In the genomic region with DNA sequence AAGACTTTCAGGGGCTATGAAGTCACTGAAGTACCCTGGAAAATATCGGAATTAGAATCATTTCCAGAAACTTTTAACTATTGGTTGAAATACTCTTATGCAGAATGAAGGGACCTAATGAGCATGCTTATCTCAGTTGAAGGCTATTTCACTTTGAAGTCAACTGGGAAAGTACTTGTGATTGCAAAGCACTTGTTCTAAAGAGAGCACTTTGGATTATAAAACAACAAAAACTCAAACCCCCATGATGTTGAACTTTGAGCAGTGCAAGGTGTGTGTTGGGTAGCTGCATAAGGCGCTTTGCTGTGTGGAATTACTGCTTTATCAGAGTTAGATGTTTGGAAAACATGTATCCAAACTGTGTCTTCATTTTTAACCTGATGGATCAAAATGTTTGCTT, we compare ENCODE assay signal across 18 cellular contexts. TPM values are rescaled to one million over a fixed set of nuclear protein-coding genes. Genes with fewer than 3 reads are reported as not detected.
A peak's percentile ranks its signal among the peaks of the same experiment; 100 is the strongest.
DNase-seq lines count a peak whose midpoint lies in the region; ATAC-seq, FAIRE-seq and TF ChIP-seq lines count a peak whose summit lies in the region.
"Had no signal": no experiment of that assay in that cellular context is flagged by ENCODE, and none has a peak within 500 bp of the region (broad histone marks: within the 10 kb centered on the region; RNA-seq: fewer than 3 reads in every experiment).

No MANE protein-coding gene starts in this region.

- no peak for TF ChIP-seq POLR2A in HepG2 (IDR thresholded peaks at IDR 0.05; ENCODE audit: insufficient read depth in 1 of 2, low read depth in 2 of 2, low read length in 2 of 2)
- TF ChIP-seq POLR2A in right lobe of liver (IDR thresholded peaks at IDR 0.05), result no peak

- H3K27me3 ChIP-seq in HepG2 (ENCODE audit: control insufficient read depth in 1 of 2, insufficient read depth in 2 of 2, low read length in 2 of 2), result no peaks in the 10 kb centered on the region
- no peaks in the 10 kb centered on the region for H3K27me3 ChIP-seq in right lobe of liver

- H3K36me3 ChIP-seq in HepG2 (replicated peaks in 1 of 2; ENCODE audit: control insufficient read depth in 1 of 2, insufficient read depth in 2 of 2, low read length in 2 of 2) (no peaks in the 10 kb centered on the region), right lobe of liver (no peaks in the 10 kb centered on the region), mucosa of descending colon (ENCODE audit: low read depth) (no peaks in the 10 kb centered on the region)

- peak in 1 of 2 experiments; percentile 84; a peak in 1 of 4 replicates for TF ChIP-seq EP300 in HepG2 (IDR thresholded peaks at IDR 0.05; ENCODE audit: low read depth in 2 of 2, low read length in 2 of 2)
- TF ChIP-seq EP300 in HepG2 (CRISPR knock-in tag; IDR thresholded peaks at IDR 0.05; ENCODE audit: borderline replicate concordance), result peak; percentile 42; the same call in 1 of the 2 replicates

- H2AFZ ChIP-seq in HepG2 (ENCODE audit: low read length), result no peak overlapping the region

- H3K79me2 ChIP-seq in HepG2 (ENCODE audit: insufficient read depth, low read length), result peaks cover 33% of the 10 kb centered on the region

- H3K9me3 ChIP-seq in HepG2 (ENCODE audit: low read length) (no peaks in the 10 kb centered on the region), right lobe of liver (no peaks in the 10 kb centered on the region), mucosa of descending colon (no peaks in the 10 kb centered on the region)

- 9% methylated on average over 2 of the region's 2 CpGs for WGBS in HepG2 (ENCODE audit: low lambda C conversion rate)
- 64% methylated on average over 2 of the region's 2 CpGs for WGBS in right lobe of liver (ENCODE audit: insufficient coverage, low coverage, low lambda C conversion rate, missing lambda C conversion rate)

- BruUV-seq in HepG2 (replicated peaks; lab: Mats Ljungman, UMichigan), result no TSS peak

- CTCF ChIA-PET in HepG2 (lab: Yijun Ruan, JAX; ENCODE audit: low intra/inter-chr PET ratio, low total read pairs), result interaction anchor here (1.5 kb wide), 1 partner anchor 124 kb away, joined by 5 read pairs; no protein-coding TSS in a partner anchor

- H3K27ac ChIP-seq in HepG2 (ENCODE audit: extremely low read length, insufficient read depth, low read length) (peak overlapping the region; percentile 55), right lobe of liver (no peak overlapping the region)
- H3K27ac ChIP-seq: 22Rv1 had no signal

- FAIRE-seq in HepG2 (lab: Jason Lieb, UNC), result peak; percentile 93
- FAIRE-seq: G401.6, HTR-8/SVneo had no signal

- H3K9ac ChIP-seq in HepG2 (ENCODE audit: insufficient read depth, low read depth, low read length), result no peak overlapping the region

- H3K4me3 ChIP-seq in HepG2 (replicated peaks in 1 of 3; ENCODE audit: insufficient read depth in 1 of 3, low read depth in 2 of 3, low read length in 3 of 3), result peak overlapping the region in 1 of 3 experiments; percentile 0; a peak in 1 of 6 replicates
- no peak overlapping the region for H3K4me3 ChIP-seq in right lobe of liver
- H3K4me3 ChIP-seq in mucosa of descending colon, result no peak overlapping the region

- H3K4me2 ChIP-seq in HepG2 (ENCODE audit: low read depth, low read length), result peak overlapping the region; percentile 45

- in situ Hi-C loops in HepG2 (cut with HindIII; ENCODE audit: extremely low pct_ligation_motif_present, low pct_unique_long_range_greater_than_20kb), result loop anchor here (10.0 kb wide), 1 partner anchor 173 kb away; no protein-coding TSS in a partner anchor

- TF ChIP-seq RAD21 in HepG2 (CRISPR knock-in tag; IDR thresholded peaks at IDR 0.05), result no peak

- no peaks in the 10 kb centered on the region; the same call in 1 of the 2 replicates for H4K20me1 ChIP-seq in HepG2 (ENCODE audit: insufficient read depth, low read length)

- peak; percentile 91 for DNase-seq in HepG2 (ENCODE audit: low spot score)
- no peak for DNase-seq in right lobe of liver
- no peak for DNase-seq in left colon
- no peak for DNase-seq in mucosa of descending colon
- no peak for DNase-seq in NCI-H345 treated with DMSO at 0.1 percent for 48 hours (lab: John Stamatoyannopoulos, UW; ENCODE audit: unreplicated experiment)
- DNase-seq in stimulated activated CD4-positive, alpha-beta T cell treated with anti-CD3 and anti-CD28 coated beads, Interleukin-4, amount 100 ng/mL, for 4 hours, result no peak
- DNase-seq in NCI-H1436 treated with DMSO at 0.1 percent for 48 hours (lab: John Stamatoyannopoulos, UW), result no peak
- DNase-seq in mucosa of gallbladder (ENCODE audit: low spot score), result no peak
- DNase-seq: C1 segment of cervical spinal cord; Calu3; CD4-positive, alpha-beta T cell; DMS 273 treated with DMSO at 0.1 percent for 48 hours; EL; GOT3; H9 had no signal

- intact Hi-C loops in HepG2 (cut with micrococcal nuclease; ENCODE audit: unreplicated experiment) (no loop called here), right lobe of liver (cut with DNase I) (no loop called here), left colon (cut with DNase I, micrococcal nuclease) (loop anchor here in 1 of 2 donors (10.0 kb wide), 1 partner anchor 173 kb away; no protein-coding TSS in a partner anchor), mucosa of descending colon (cut with DNase I, micrococcal nuclease) (no loop called here)

- no peak for TF ChIP-seq CTCF in HepG2 (CRISPR knock-in tag; IDR thresholded peaks at IDR 0.05)
- no peak for TF ChIP-seq CTCF in right lobe of liver (IDR thresholded peaks at IDR 0.05)
- no peak for TF ChIP-seq CTCF in mucosa of descending colon (IDR thresholded peaks at IDR 0.05)

- peak; percentile 89 for ATAC-seq in HepG2
- ATAC-seq in right lobe of liver, result no peak
- ATAC-seq in left colon, result peak; percentile 60
- ATAC-seq in mucosa of descending colon, result peak; percentile 18

- peaks cover 68% of the 10 kb centered on the region for H3K4me1 ChIP-seq in HepG2 (ENCODE audit: insufficient read depth, low read length)
- H3K4me1 ChIP-seq in right lobe of liver, result no peaks in the 10 kb centered on the region
- peaks cover 18% of the 10 kb centered on the region for H3K4me1 ChIP-seq in mucosa of descending colon (ENCODE audit: low read depth)

- POLR2A ChIA-PET in HepG2 (lab: Yijun Ruan, JAX), result interaction anchor here (0.7 to 2.5 kb wide), 2 partner anchors 122 to 170 kb away, joined by 3 to 14 read pairs; no protein-coding TSS in a partner anchor

TF ChIP-seq in HepG2, 621 proteins besides CTCF, POLR2A, EP300 and RAD21 (continues in another document):
- TF ChIP-seq ZNF446 (CRISPR knock-in tag; IDR thresholded peaks at IDR 0.05), result no peak
- TF ChIP-seq HNF4G (IDR thresholded peaks at IDR 0.05; ENCODE audit: borderline replicate concordance, low read depth, low read length), result peak; percentile 87
- TF ChIP-seq HNF4G (CRISPR knock-in tag; IDR thresholded peaks at IDR 0.05; ENCODE audit: borderline replicate concordance, low read depth), result no peak; the same call in 1 of the 2 replicates
- TF ChIP-seq, protein P1, sequence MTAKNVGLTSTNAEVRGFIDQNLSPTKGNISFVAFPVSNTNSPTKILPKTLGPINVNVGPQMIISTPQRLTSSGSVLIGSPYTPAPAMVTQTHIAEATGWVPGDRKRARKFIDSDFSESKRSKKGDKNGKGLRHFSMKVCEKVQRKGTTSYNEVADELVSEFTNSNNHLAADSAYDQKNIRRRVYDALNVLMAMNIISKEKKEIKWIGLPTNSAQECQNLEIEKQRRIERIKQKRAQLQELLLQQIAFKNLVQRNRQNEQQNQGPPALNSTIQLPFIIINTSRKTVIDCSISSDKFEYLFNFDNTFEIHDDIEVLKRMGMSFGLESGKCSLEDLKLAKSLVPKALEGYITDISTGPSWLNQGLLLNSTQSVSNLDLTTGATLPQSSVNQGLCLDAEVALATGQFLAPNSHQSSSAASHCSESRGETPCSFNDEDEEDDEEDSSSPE (CRISPR knock-in tag; IDR thresholded peaks at IDR 0.05), result no peak
- TF ChIP-seq PAWR (CRISPR knock-in tag; IDR thresholded peaks at IDR 0.05; ENCODE audit: borderline replicate concordance), result no peak
- TF ChIP-seq ZNF614 (CRISPR knock-in tag; IDR thresholded peaks at IDR 0.05; ENCODE audit: borderline replicate concordance), result 0 out of 2 replicates have a peak, but pooled peaks have one; percentile 27
- TF ChIP-seq NR2F2 (IDR thresholded peaks at IDR 0.05; ENCODE audit: borderline replicate concordance, low read depth), result peak; percentile 38; the same call in 1 of the 2 replicates
- no peak for TF ChIP-seq ZNF720 (CRISPR knock-in tag; IDR thresholded peaks at IDR 0.05)

RNA-seq across cellular contexts. Expression of a gene that starts 12.0 kb away (rescaled TPM):
- total RNA-seq in HepG2 (2016; rRNA removed; fragmentation: Illumina TruSeq; extraction: Trizol) (41.6 and 60.2 TPM in 2 replicates), right lobe of liver (10 to 100 TPM in 3 of 6 experiments, 1 to 10 TPM in 3; 4.5 to 16.0 (median 10.0) TPM), left colon (10 to 100 TPM; 62.1 to 93.6 TPM), mucosa of descending colon (10 to 100 TPM; 56.5 to 75.5 (median 69.7) TPM), mucosa of gallbladder (152 TPM)
- 135 and 162 TPM in 2 replicates for total RNA-seq in HepG2 (2016; cell fraction: cytosol; rRNA removed; fragmentation: Illumina TruSeq; extraction: Trizol; ENCODE audit: low read depth)
- total RNA-seq in HepG2 (2016; cell fraction: insoluble cytoplasmic fraction; rRNA removed; fragmentation: Illumina TruSeq; extraction: Trizol), result 38.9 and 57.0 TPM in 2 replicates
- total RNA-seq in HepG2 (2016; cell fraction: membrane; rRNA removed; fragmentation: Illumina TruSeq; extraction: Trizol), result 47.6 and 51.1 TPM in 2 replicates
- 89.0 and 90.8 TPM in 2 replicates for total RNA-seq in HepG2 (2016; cell fraction: nucleus; rRNA removed; fragmentation: Illumina TruSeq; extraction: Trizol)
- polyA plus RNA-seq in HepG2 (2011; rRNA removed), result 30.0 and 33.1 TPM in 2 replicates
- polyA plus RNA-seq in HepG2 (2011; cell fraction: cytosol; rRNA removed), result 25.6 and 26.2 TPM in 2 replicates
- polyA plus RNA-seq in HepG2 (2011; cell fraction: nucleus; rRNA removed), result 49.6 and 62.0 TPM in 2 replicates
- 27.4 and 34.9 TPM in 2 replicates for polyA plus RNA-seq in HepG2 (2012)
- polyA plus RNA-seq in HepG2 (2016; cell fraction: cytosol; fragmentation: Illumina TruSeq; extraction: Trizol; ENCODE audit: low read depth), result 2.3 and 2.7 TPM in 2 replicates
- 23.2 and 26.4 TPM in 2 replicates for polyA plus RNA-seq in HepG2 (2016; cell fraction: insoluble cytoplasmic fraction; fragmentation: Illumina TruSeq; extraction: Trizol; ENCODE audit: low read depth)
- polyA plus RNA-seq in HepG2 (2016; cell fraction: membrane; fragmentation: Illumina TruSeq; extraction: Trizol; ENCODE audit: low read depth), result 6.2 and 7.2 TPM in 2 replicates
- 54.2 and 59.9 TPM in 2 replicates for polyA plus RNA-seq in HepG2 (2016; cell fraction: nucleus; fragmentation: Illumina TruSeq; extraction: Trizol; ENCODE audit: insufficient read depth, low read depth)
- 26.7 and 71.2 TPM in 2 replicates for polyA minus RNA-seq in HepG2 (2011; rRNA and poly(A)+ RNA removed; ENCODE audit: low replicate concordance)
- 46.1 and 49.4 TPM in 2 replicates for polyA minus RNA-seq in HepG2 (2011; cell fraction: cytosol; rRNA and poly(A)+ RNA removed)
- 105 and 114 TPM in 2 replicates for polyA minus RNA-seq in HepG2 (2011; cell fraction: nucleus; rRNA and poly(A)+ RNA removed)

Comparison
In these comparisons a context has a peak if more than half of its experiments do, and no peak if none do; other contexts are left out.
1. ATAC-seq: peak in HepG2 (single experiment), left colon (single experiment) and mucosa of descending colon (single experiment); none in right lobe of liver (0 of 4).